Comparison of ENCODE assay signal across 8 cellular contexts in the genomic region with DNA sequence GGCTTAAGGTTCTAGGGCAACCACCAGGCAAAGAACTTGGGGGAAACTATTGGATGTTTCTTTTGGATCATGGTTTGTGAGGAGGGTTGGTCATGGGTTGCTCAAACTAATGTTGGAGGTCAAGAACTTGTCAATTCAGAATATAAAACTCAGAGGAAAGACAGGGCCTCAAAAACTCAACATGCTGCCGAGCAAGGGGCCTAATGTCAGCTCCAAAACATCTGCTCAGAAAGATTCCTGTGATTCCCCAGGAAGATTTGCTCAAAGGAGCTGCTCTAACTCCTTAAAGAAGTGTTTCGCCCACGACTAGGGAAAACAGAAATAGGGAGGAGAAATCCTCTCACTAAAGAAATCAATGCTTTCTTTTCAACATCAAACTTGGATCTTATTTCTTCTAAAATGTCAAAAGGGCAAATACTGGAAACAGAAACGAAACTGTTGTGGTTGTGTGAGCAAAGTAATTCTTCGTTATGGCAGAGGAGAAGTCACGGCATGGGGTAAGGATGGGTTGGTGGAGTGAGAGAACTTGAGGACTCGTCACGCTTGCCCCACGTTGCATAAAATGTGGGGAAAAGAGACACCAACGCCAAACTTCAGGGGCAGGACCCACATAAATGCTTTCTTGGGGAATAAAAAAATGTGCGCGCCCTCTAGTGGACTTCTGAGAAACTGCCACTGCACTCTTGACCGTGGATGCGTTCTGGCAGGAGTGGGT. TPM values are rescaled to one million over a fixed set of nuclear protein-coding genes. Genes with fewer than 3 reads are reported as not detected.
DNase-seq lines count a peak whose midpoint lies in the region; ATAC-seq and TF ChIP-seq lines count a peak whose summit lies in the region.

No MANE protein-coding gene starts in this region.

- peak overlapping the region; percentile 32 to 57 for H3K4me3 ChIP-seq in Panc1 (ENCODE audit: low read depth in 2 of 2, low read length in 2 of 2)
- no peak overlapping the region for H3K4me3 ChIP-seq in vagina

- H3K4me1 ChIP-seq in Panc1 (ENCODE audit: control insufficient read depth, insufficient read depth, low read length) = no peaks in the 10 kb centered on the region
- peaks cover 2% of the 10 kb centered on the region for H3K4me1 ChIP-seq in vagina

- peak; percentile 66 for ATAC-seq in GM19395 (IDR thresholded peaks at IDR 0.05; ENCODE audit: unreplicated experiment)
- peak; percentile 41 for ATAC-seq in HG03469 (IDR thresholded peaks at IDR 0.05; ENCODE audit: unreplicated experiment)
- ATAC-seq in Panc1 = no peak

- TF ChIP-seq CTCF in Panc1 (IDR thresholded peaks at IDR 0.05) (peak; percentile 94), vagina (IDR thresholded peaks at IDR 0.05) (peak; percentile 32 to 70 (median 53))

- peak; percentile 23 for DNase-seq in Caki2 (ENCODE audit: low read depth)
- DNase-seq in Panc1 (ENCODE audit: low read depth, low spot score) = peak; percentile 18
- peak; percentile 20 for DNase-seq in activated effector memory CD4-positive, alpha-beta T cell treated with Interleukin-2 at 50 U/mL for 16 hours
- DNase-seq in glomerular endothelial cell (ENCODE audit: extremely low read depth, low read depth, low spot score) = peak; percentile 23
- DNase-seq in posterior vena cava (ENCODE audit: low spot score) = peak; percentile 85
- no peak for DNase-seq in vagina (ENCODE audit: extremely low spot score in 2 of 2)

- intact Hi-C loops in Panc1 (cut with micrococcal nuclease; ENCODE audit: unreplicated experiment) (loop anchor here (10.0 kb wide), 1 partner anchor 539 kb away; no protein-coding TSS in a partner anchor), posterior vena cava (cut with DNase I) (loop anchor here in 1 of 2 donors (10.0 kb wide), 1 partner anchor 549 kb away; no protein-coding TSS in a partner anchor), vagina (cut with DNase I) (no loop called here)

- H3K27me3 ChIP-seq in Panc1 (ENCODE audit: control insufficient read depth, insufficient read depth, low read length) = no peaks in the 10 kb centered on the region
- H3K27me3 ChIP-seq in vagina = no peaks in the 10 kb centered on the region

- H3K9me3 ChIP-seq in Panc1 (ENCODE audit: control insufficient read depth, insufficient read depth, low read depth, low read length) (no peaks in the 10 kb centered on the region), vagina (no peaks in the 10 kb centered on the region)

- in situ Hi-C loops in Caki2 (cut with HindIII; ENCODE audit: low pct_unique_long_range_greater_than_20kb, low sequenced_read_pairs) = no loop called here
- in situ Hi-C loops in Panc1 (cut with HindIII; ENCODE audit: low pct_unique_long_range_greater_than_20kb, low sequenced_read_pairs) = no loop called here

- POLR2A ChIA-PET in Panc1 (lab: Charles Lee) = interaction anchor here (0.6 kb wide), 1 partner anchor 1375 kb away, joined by 4 read pairs; no protein-coding TSS in a partner anchor

- TF ChIP-seq POLR2A in vagina (IDR thresholded peaks at IDR 0.05) = no peak

- BruUV-seq in Panc1 (replicated peaks; lab: Mats Ljungman, UMichigan) = no TSS peak

- CTCF ChIA-PET in Panc1 (lab: Charles Lee) = interaction anchor here (0.6 kb wide), 5 partner anchors 29 to 716 kb away, joined by 3 read pairs; no protein-coding TSS in a partner anchor

- H3K27ac ChIP-seq in Panc1 (ENCODE audit: low read length) (no peak overlapping the region), vagina (peak overlapping the region; percentile 39)

- H3K36me3 ChIP-seq in Panc1 (ENCODE audit: control insufficient read depth, insufficient read depth, low read length) = no peaks in the 10 kb centered on the region
- H3K36me3 ChIP-seq in vagina = no peaks in the 10 kb centered on the region

RNA-seq across cellular contexts. Expression of a gene that starts 3.8 kb away (rescaled TPM):
- not detected in 2 replicates for total RNA-seq in Caki2 (2014; rRNA removed; shearing (Covaris generic); ENCODE audit: low replicate concordance)
- not detected for total RNA-seq in Panc1 (2021; ENCODE audit: unreplicated experiment)
- polyA plus RNA-seq in Panc1 (2012; ENCODE audit: insufficient read length) = not detected
- 0.06 and 0.39 TPM in 2 replicates for total RNA-seq in glomerular endothelial cell
- total RNA-seq in posterior vena cava = 100 to 1,000 TPM; 267 to 391 TPM
- total RNA-seq in vagina = 68.0 TPM

Comparison
In these comparisons a context has a peak if more than half of its experiments do, and no peak if none do; other contexts are left out.
1. DNase-seq: peak in Caki2 (single experiment), Panc1 (single experiment), activated effector memory CD4-positive, alpha-beta T cell treated with Interleukin-2 at 50 U/mL for 16 hours (single experiment), glomerular endothelial cell (single experiment) and posterior vena cava (single experiment); none in vagina (0 of 2).
2. H3K4me3 ChIP-seq: peak in Panc1 (2 of 2); none in vagina (0 of 2).
3. RNA of a gene that starts 3.8 kb away (total RNA-seq): 267 to 391 TPM in posterior vena cava and 68.0 TPM in vagina (single experiment); not detected in Panc1 (single experiment), 0.06 to 0.39 TPM in glomerular endothelial cell and not detected in Caki2; every median in the first group is over 10 times any median in the second.